Comparison of ENCODE assay signal across 15 cellular contexts in the genomic region with DNA sequence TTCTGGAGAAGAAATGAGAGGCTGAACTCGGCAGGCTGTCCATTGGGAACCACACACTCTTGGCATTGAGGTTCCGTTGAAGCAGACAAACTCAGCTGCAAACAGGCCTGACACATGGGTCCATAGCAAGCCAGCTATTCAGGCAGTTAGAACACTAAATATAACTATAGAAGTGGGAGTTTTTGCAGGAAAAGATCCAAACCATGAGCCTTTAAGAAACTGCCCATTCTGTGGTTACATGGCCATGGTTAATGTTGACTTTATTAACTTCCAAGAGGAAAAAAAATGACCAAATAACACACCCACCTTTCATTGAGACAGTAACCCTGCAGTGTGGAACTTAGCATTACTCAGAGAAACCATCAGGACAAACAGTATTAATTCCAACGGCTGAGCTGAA.
DNase-seq lines count a peak whose midpoint lies in the region; ATAC-seq and TF ChIP-seq lines count a peak whose summit lies in the region.
"Had no signal": no experiment of that assay in that cellular context is flagged by ENCODE, and none has a peak within 500 bp of the region (broad histone marks: within the 10 kb centered on the region; RNA-seq: fewer than 3 reads in every experiment).

No MANE protein-coding gene starts in this region.

- CTCF ChIA-PET in mammary epithelial cell (lab: Charles Lee; ENCODE audit: low non-redundant PET) = no interaction called here

- intact Hi-C loops in Right ventricle myocardium inferior (cut with DNase I) = no loop called here
- intact Hi-C loops in mammary epithelial cell (cut with micrococcal nuclease) = no loop called here
- intact Hi-C loops in uterus (cut with DNase I; ENCODE audit: low total_unique reads) = no loop called here

- ATAC-seq in Right ventricle myocardium inferior = peak; percentile 75
- ATAC-seq: mucosa of descending colon had no signal

- H3K4me1 ChIP-seq in right atrium auricular region (peaks cover 0 to 24% of the 10 kb centered on the region in 2 donors), mammary epithelial cell (ENCODE audit: insufficient read depth, low read length) (no peaks in the 10 kb centered on the region), uterus (no peaks in the 10 kb centered on the region)
- H3K4me1 ChIP-seq: colonic mucosa had no signal

- peak overlapping the region; percentile 30 for H2AFZ ChIP-seq in mammary epithelial cell (ENCODE audit: low read depth, low read length)

- dilution Hi-C loops in mammary epithelial cell (cut with HindIII; ENCODE audit: low sequenced_read_pairs) = no loop called here

- H4K20me1 ChIP-seq in mammary epithelial cell (ENCODE audit: insufficient read depth, low read length) = no peaks in the 10 kb centered on the region

- no peak for TF ChIP-seq POLR2A in uterus (IDR thresholded peaks at IDR 0.05)

- H3K36me3 ChIP-seq in right atrium auricular region (no peaks in the 10 kb centered on the region), mammary epithelial cell (ENCODE audit: insufficient read depth, low read length) (no peaks in the 10 kb centered on the region), uterus (no peaks in the 10 kb centered on the region)
- H3K36me3 ChIP-seq: colonic mucosa, HAP-1, SJCRH30 had no signal

- TF ChIP-seq CTCF in right atrium auricular region (IDR thresholded peaks at IDR 0.05) = no peak
- no peak for TF ChIP-seq CTCF in mammary epithelial cell (conservative IDR thresholded peaks at IDR 0.05 in 1 of 2, IDR thresholded peaks at IDR 0.05 in 1 of 2; ENCODE audit: extremely low read depth in 1 of 2, insufficient read depth in 1 of 2, low read depth in 1 of 2, low read length in 2 of 2)
- TF ChIP-seq CTCF in uterus (IDR thresholded peaks at IDR 0.05) = no peak

- no peak overlapping the region for H3K4me2 ChIP-seq in mammary epithelial cell (ENCODE audit: insufficient read depth, low read depth, low read length)

- no peak overlapping the region for H3K4me3 ChIP-seq in right atrium auricular region
- no peak overlapping the region for H3K4me3 ChIP-seq in mammary epithelial cell (replicated peaks in 1 of 3; ENCODE audit: insufficient read depth in 1 of 3, low read depth in 2 of 3, low read length in 3 of 3)
- no peak overlapping the region for H3K4me3 ChIP-seq in uterus
- H3K4me3 ChIP-seq: colonic mucosa, HAP-1, mucosa of descending colon, SJCRH30 had no signal

- H3K27me3 ChIP-seq in right atrium auricular region (no peaks in the 10 kb centered on the region), mammary epithelial cell (ENCODE audit: insufficient read depth, low read length) (no peaks in the 10 kb centered on the region), uterus (no peaks in the 10 kb centered on the region)
- H3K27me3 ChIP-seq: colonic mucosa, SJCRH30 had no signal

- H3K27ac ChIP-seq in right atrium auricular region (peak overlapping the region in 1 of 2 donors; percentile 7), mammary epithelial cell (ENCODE audit: insufficient read depth, low read depth, low read length) (no peak overlapping the region), uterus (peak overlapping the region; percentile 21 to 42)
- H3K27ac ChIP-seq: colonic mucosa, SJCRH30 had no signal

- H3K9me3 ChIP-seq in right atrium auricular region (no peaks in the 10 kb centered on the region), mammary epithelial cell (replicated peaks; ENCODE audit: insufficient read depth, low read length) (no peaks in the 10 kb centered on the region), uterus (no peaks in the 10 kb centered on the region)
- H3K9me3 ChIP-seq: colonic mucosa, HAP-1, mucosa of descending colon, SJCRH30 had no signal

- no peak overlapping the region for H3K9ac ChIP-seq in mammary epithelial cell (ENCODE audit: insufficient read depth, low read length)

- DNase-seq in Right ventricle myocardium inferior (ENCODE audit: missing footprints) (peak; percentile 17), right atrium auricular region (ENCODE audit: low spot score) (no peak), mammary epithelial cell (peak; percentile 20), kidney glomerular epithelial cell (lab: John Stamatoyannopoulos, UW) (peak; percentile 84), uterus (peak in 1 of 2 donors; percentile 15), GF-D8 (lab: John Stamatoyannopoulos, UW) (no peak)
- DNase-seq in stimulated activated CD8-positive, alpha-beta memory T cell treated with anti-CD3 and anti-CD28 coated beads, Interleukin-4, amount 100 ng/mL, for 48 hours = no peak
- no peak for DNase-seq in stimulated activated CD4-positive, alpha-beta T cell treated with anti-CD3 and anti-CD28 coated beads, Interleukin-4, amount 100 ng/mL, for 1 hour
- DNase-seq: activated CD4-positive, CD25-positive, alpha-beta regulatory T cell treated with anti-CD3 and anti-CD28 coated beads, Interleukin-2, amount 50 U/mL, for 72 hours; colonic mucosa; head of caudate nucleus; KBM-7; mucosa of descending colon; SJCRH30 had no signal

- in situ Hi-C loops in mammary epithelial cell (cut with MboI; ENCODE audit: low sequenced_read_pairs in 2 of 2) = no loop called here

- no TSS peak for BruUV-seq in mammary epithelial cell (replicated peaks; lab: Mats Ljungman, UMichigan)

- 8% methylated on average over 3 of the region's 3 CpGs for WGBS in mammary epithelial cell (ENCODE audit: low coverage, missing lambda C conversion rate)

- no peaks in the 10 kb centered on the region for H3K79me2 ChIP-seq in mammary epithelial cell (ENCODE audit: insufficient read depth, low read length)

Comparison
In these comparisons a context has a peak if more than half of its experiments do, and no peak if none do; other contexts are left out.
1. DNase-seq: peak in Right ventricle myocardium inferior (single experiment), mammary epithelial cell (single experiment) and kidney glomerular epithelial cell (single experiment); none in right atrium auricular region (single experiment), GF-D8 (single experiment), stimulated activated CD8-positive, alpha-beta memory T cell treated with anti-CD3 and anti-CD28 coated beads, Interleukin-4, amount 100 ng/mL, for 48 hours (single experiment) and stimulated activated CD4-positive, alpha-beta T cell treated with anti-CD3 and anti-CD28 coated beads, Interleukin-4, amount 100 ng/mL, for 1 hour (single experiment).